ENCODE assay signal across 8 cellular contexts in genomic region chr19:35757749-35758608, GRCh38. TPM values are rescaled to one million over a fixed set of nuclear protein-coding genes. Genes with fewer than 3 reads are reported as not detected.
A peak's percentile ranks its signal among the peaks of the same experiment; 100 is the strongest.
DNase-seq lines count a peak whose midpoint lies in the region; ATAC-seq and TF ChIP-seq lines count a peak whose summit lies in the region.

TSS of gene PROSER3 (plus strand) at chr19:35758176. CDS start at chr19:35758216, 40 bp downstream.

- H3K4me2 ChIP-seq in Karpas-422 (ENCODE audit: low read depth, low read length, poor library complexity, severe bottlenecking) = peak within 1 kb of the TSS; percentile 89

- peak in 1 of 6 experiments; percentile 7 for TF ChIP-seq CTCF in esophagus squamous epithelium (IDR thresholded peaks at IDR 0.05)

- H3K9me2 ChIP-seq in Karpas-422 (replicated peaks; ENCODE audit: insufficient read depth, low read length) = no peaks in the 10 kb centered on the region

- H3K4me1 ChIP-seq in Karpas-422 (ENCODE audit: low read length) = peaks cover 22% of the 10 kb centered on the region
- peaks cover 32 to 53% (median 37%) of the 10 kb centered on the region in 3 donors for H3K4me1 ChIP-seq in esophagus squamous epithelium

- ATAC-seq in GM21825 (IDR thresholded peaks at IDR 0.05; ENCODE audit: unreplicated experiment) = peak; percentile 90

- peaks cover 10% of the 10 kb centered on the region; the same call in 1 of the 2 replicates for H4K20me1 ChIP-seq in Karpas-422 (ENCODE audit: insufficient read depth, low read depth, low read length)

- H3K36me3 ChIP-seq in Karpas-422 (ENCODE audit: insufficient read depth, low read length) = peaks cover 13% of the 10 kb centered on the region
- peaks cover 2 to 47% (median 15%) of the 10 kb centered on the region in 3 donors for H3K36me3 ChIP-seq in esophagus squamous epithelium

- intact Hi-C loops in esophagus squamous epithelium (cut with DNase I) = no loop called here

- DNase-seq in DMS79 treated with DMSO at 0.1 percent for 48 hours (lab: John Stamatoyannopoulos, UW) (peak; percentile 98), Karpas-422 (peak; percentile 100), RKO (ENCODE audit: low spot score) (peak; percentile 100), activated T-helper 1 cell treated with Interleukin-2 at 50 U/mL for 16 hours (ENCODE audit: low read depth) (peak; percentile 98), esophagus squamous epithelium (lab: John Stamatoyannopoulos, UW) (peak; percentile 97), myocyte (ENCODE audit: low read depth) (peak; percentile 100)
- DNase-seq in stimulated activated CD8-positive, alpha-beta memory T cell treated with anti-CD3 and anti-CD28 coated beads, Interleukin-7, amount 100 ng/mL, for 48 hours (ENCODE audit: extremely low read depth in 1 of 2, low read depth in 1 of 2) = peak; percentile 97 to 99

- no peaks in the 10 kb centered on the region for H3K9me3 ChIP-seq in Karpas-422 (ENCODE audit: low read length)
- no peaks in the 10 kb centered on the region for H3K9me3 ChIP-seq in esophagus squamous epithelium

- H3K27me3 ChIP-seq in Karpas-422 (ENCODE audit: low read length) = no peaks in the 10 kb centered on the region
- no peaks in the 10 kb centered on the region for H3K27me3 ChIP-seq in esophagus squamous epithelium

- H2AFZ ChIP-seq in Karpas-422 (ENCODE audit: low read length) = no peak within 1 kb of the TSS

- peak in 3 of 4 donors; percentile 60 to 75 (median 71) for TF ChIP-seq POLR2A in esophagus squamous epithelium (IDR thresholded peaks at IDR 0.05)

- H3K4me3 ChIP-seq in Karpas-422 (ENCODE audit: low read length) = peak within 1 kb of the TSS; percentile 83
- H3K4me3 ChIP-seq in esophagus squamous epithelium = peak within 1 kb of the TSS; percentile 69 to 94 (median 91)

- H3K27ac ChIP-seq in Karpas-422 (ENCODE audit: low read length) (peak within 1 kb of the TSS; percentile 88), esophagus squamous epithelium (peak within 1 kb of the TSS; percentile 93 to 98 (median 96))

- H3K9ac ChIP-seq in Karpas-422 (ENCODE audit: low read length) = peak within 1 kb of the TSS; percentile 85

- 1 to 2% methylated on average over 16 to 26 of the region's 53 CpGs for WGBS in esophagus squamous epithelium, 2 donors

- H3K79me2 ChIP-seq in Karpas-422 (ENCODE audit: low read length) = peaks cover 23% of the 10 kb centered on the region

RNA-seq across cellular contexts. Expression of gene PROSER3, which starts in this region (rescaled TPM):
- total RNA-seq in Karpas-422 (2014; rRNA removed; shearing (Covaris generic); ENCODE audit: low replicate concordance) = 16.6 and 17.5 TPM in 2 replicates
- total RNA-seq in esophagus squamous epithelium (1 to 10 TPM; 3.7 to 9.7 (median 8.6) TPM), myocyte (3.2 and 3.6 TPM in 2 replicates)
- 11.0 TPM for polyA plus RNA-seq in myocyte (2012)

Comparison
In these comparisons a context has a peak if more than half of its experiments do, and no peak if none do; other contexts are left out.
1. Peak in every context shown above with its lines: DNase-seq, ATAC-seq, H3K4me3 ChIP-seq and H3K27ac ChIP-seq.